ENCODE assay signal across 13 cellular contexts in genomic region chr9:3906437-3907213, GRCh38.
DNase-seq lines count a peak whose midpoint lies in the region; ATAC-seq and TF ChIP-seq lines count a peak whose summit lies in the region.
"Had no signal": no experiment of that assay in that cellular context is flagged by ENCODE, and none has a peak within 500 bp of the region (broad histone marks: within the 10 kb centered on the region; RNA-seq: fewer than 3 reads in every experiment).

No MANE protein-coding gene starts in this region.

- no peak overlapping the region for H3K4me3 ChIP-seq in AG10803 (ENCODE audit: low read length)
- H3K4me3 ChIP-seq: breast epithelium had no signal

- no peak for ATAC-seq in HG02885 (IDR thresholded peaks at IDR 0.05; ENCODE audit: poor library complexity, unreplicated experiment)
- no peak for ATAC-seq in GM21526 (IDR thresholded peaks at IDR 0.05; ENCODE audit: low FRiP score, unreplicated experiment)

- no peak for TF ChIP-seq CTCF in AG10803 (conservative IDR thresholded peaks at IDR 0.05; ENCODE audit: low read length)

- peak; percentile 89 for DNase-seq in AG10803 (ENCODE audit: low read depth)
- peak; percentile 93 for DNase-seq in M059J (ENCODE audit: low read depth)
- DNase-seq in cerebellar cortex (ENCODE audit: low spot score), result peak; percentile 81
- DNase-seq in lung microvascular endothelial cell (ENCODE audit: low read depth in 2 of 2), result peak; percentile 4 to 94
- DNase-seq in germinal center (ENCODE audit: low spot score), result no peak
- DNase-seq in GOT3 (lab: John Stamatoyannopoulos, UW), result no peak
- DNase-seq: DND-41; immature natural killer cell; NCI-H526; stimulated activated CD4-positive, alpha-beta T cell treated with anti-CD3 and anti-CD28 coated beads, Interleukin-2, amount 100 ng/mL, for 24 hours had no signal

Comparison
In these comparisons a context has a peak if more than half of its experiments do, and no peak if none do; other contexts are left out.
1. DNase-seq: peak in AG10803 (single experiment), M059J (single experiment), cerebellar cortex (single experiment) and lung microvascular endothelial cell (2 of 2); none in germinal center (single experiment) and GOT3 (single experiment).